Comparison of ENCODE assay signal across 11 cellular contexts in the genomic region with DNA sequence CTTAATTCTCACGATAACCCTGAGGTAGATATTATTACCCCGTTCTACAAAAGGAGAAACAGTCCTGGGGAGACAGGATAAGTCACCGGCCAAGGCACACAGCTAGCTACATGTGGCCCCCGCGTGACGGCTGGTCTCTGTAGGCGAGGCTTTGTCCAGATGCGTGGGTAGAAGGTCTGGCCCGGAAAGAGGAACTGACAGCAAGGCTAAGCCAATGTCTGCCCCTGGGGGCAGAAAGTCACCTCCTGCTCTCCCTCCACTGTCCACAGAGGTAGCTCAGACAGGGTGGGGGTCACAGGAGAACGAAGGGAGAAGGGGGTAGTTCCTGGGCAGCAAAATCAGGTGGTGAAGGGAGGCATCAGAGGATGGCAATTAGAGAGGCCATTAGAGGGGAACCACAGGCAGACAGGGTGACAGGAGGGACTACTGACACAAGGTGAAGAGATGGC. TPM values are rescaled to one million over a fixed set of nuclear protein-coding genes. Genes with fewer than 3 reads are reported as not detected.
DNase-seq lines count a peak whose midpoint lies in the region; ATAC-seq and TF ChIP-seq lines count a peak whose summit lies in the region.
"Had no signal": no experiment of that assay in that cellular context is flagged by ENCODE, and none has a peak within 500 bp of the region (broad histone marks: within the 10 kb centered on the region; RNA-seq: fewer than 3 reads in every experiment).

No MANE protein-coding gene starts in this region.

- H3K4me1 Mint-ChIP-seq in naive B cell: peaks cover 6 to 13% (median 8%) of the 10 kb centered on the region in 3 donors
- peaks cover 0 to 4% (median 0%) of the 10 kb centered on the region in 4 donors for H3K4me1 Mint-ChIP-seq in naive thymus-derived CD8-positive, alpha-beta T cell

- POLR2A ChIA-PET in naive thymus-derived CD8-positive, alpha-beta T cell (lab: Charles Lee): no interaction called here

- H3K4me3 Mint-ChIP-seq in naive B cell: peak overlapping the region in 2 of 8 donors; percentile 24 to 54
- no peak overlapping the region for H3K4me3 Mint-ChIP-seq in naive thymus-derived CD8-positive, alpha-beta T cell

- no peaks in the 10 kb centered on the region for H3K36me3 Mint-ChIP-seq in naive B cell
- H3K36me3 Mint-ChIP-seq in naive thymus-derived CD8-positive, alpha-beta T cell: no peaks in the 10 kb centered on the region

- H3K4me3 ChIP-seq in GM12865 (ENCODE audit: low read depth, low read length): no peak overlapping the region
- H3K4me3 ChIP-seq: esophagus squamous epithelium had no signal

- peak; percentile 10 for TF ChIP-seq CTCF in GM12865 (IDR thresholded peaks at IDR 0.05; ENCODE audit: insufficient read depth, low read depth, low read length, missing control alignments)

- no peaks in the 10 kb centered on the region for H3K27me3 Mint-ChIP-seq in naive B cell
- H3K27me3 Mint-ChIP-seq in naive thymus-derived CD8-positive, alpha-beta T cell: no peaks in the 10 kb centered on the region

- peak overlapping the region in 3 of 6 donors; percentile 34 to 75 (median 69) for H3K27ac Mint-ChIP-seq in naive B cell
- peak overlapping the region in 1 of 10 donors; percentile 20 for H3K27ac Mint-ChIP-seq in naive thymus-derived CD8-positive, alpha-beta T cell

- DNase-seq in GM12865 (ENCODE audit: low read depth): peak; percentile 79
- DNase-seq in amygdala (lab: John Stamatoyannopoulos, UW): peak in 38 of 56 donors; percentile 8 to 74 (median 32)
- peak; percentile 37 for DNase-seq in naive B cell
- no peak for DNase-seq in NCI-H1092 treated with DMSO at 0.1 percent for 48 hours (lab: John Stamatoyannopoulos, UW)
- DNase-seq in naive thymus-derived CD8-positive, alpha-beta T cell: no peak
- no peak for DNase-seq in T-helper 2 cell
- DNase-seq: activated CD8-positive, alpha-beta memory T cell treated with anti-CD3 and anti-CD28 coated beads, Interleukin-2, amount 50 U/mL, for 48 hours; esophagus squamous epithelium; small intestine had no signal

- no peaks in the 10 kb centered on the region for H3K9me3 Mint-ChIP-seq in naive B cell
- no peaks in the 10 kb centered on the region for H3K9me3 Mint-ChIP-seq in naive thymus-derived CD8-positive, alpha-beta T cell

- ATAC-seq in HG02973 (IDR thresholded peaks at IDR 0.05; ENCODE audit: unreplicated experiment) (peak; percentile 76), naive B cell (ENCODE audit: low read depth in 2 of 2) (peak; percentile 84 to 95), GM18502 (IDR thresholded peaks at IDR 0.05; ENCODE audit: poor library complexity, unreplicated experiment) (no peak)
- no peak for ATAC-seq in naive thymus-derived CD8-positive, alpha-beta T cell

RNA-seq across cellular contexts. Expression of gene APOC4, which starts 1.8 kb away (rescaled TPM):
- polyA plus RNA-seq in naive B cell (ENCODE audit: low read depth in 6 of 6): not detected
- not detected for total RNA-seq in naive thymus-derived CD8-positive, alpha-beta T cell
- polyA plus RNA-seq in naive thymus-derived CD8-positive, alpha-beta T cell: not detected
- total RNA-seq: esophagus squamous epithelium had no signal
- polyA plus RNA-seq: small intestine had no signal

RNA-seq across cellular contexts. Expression of gene APOC2, which starts 2.0 kb away (rescaled TPM):
- polyA plus RNA-seq in naive B cell (ENCODE audit: low read depth in 6 of 6): not detected
- not detected for total RNA-seq in naive thymus-derived CD8-positive, alpha-beta T cell
- not detected for polyA plus RNA-seq in naive thymus-derived CD8-positive, alpha-beta T cell

RNA-seq across cellular contexts. Expression of gene CLPTM1, which starts 11.4 kb away (rescaled TPM):
- 10 to 100 TPM; 17.5 to 27.2 (median 20.1) TPM for polyA plus RNA-seq in naive B cell (ENCODE audit: low read depth in 6 of 6)
- total RNA-seq in naive thymus-derived CD8-positive, alpha-beta T cell: 10 to 100 TPM; 73.8 to 76.0 TPM
- polyA plus RNA-seq in naive thymus-derived CD8-positive, alpha-beta T cell: 10 to 100 TPM; 13.2 to 20.6 (median 14.9) TPM

RNA-seq across cellular contexts. Expression of gene APOC1, which starts 29.4 kb away (rescaled TPM):
- not detected for polyA plus RNA-seq in naive B cell (ENCODE audit: low read depth in 6 of 6)
- 1 to 10 TPM in 1 of 2 experiments, not detected in 1; 1.4 TPM for total RNA-seq in naive thymus-derived CD8-positive, alpha-beta T cell
- polyA plus RNA-seq in naive thymus-derived CD8-positive, alpha-beta T cell: not detected

RNA-seq across cellular contexts. Expression of gene APOE, which starts 38.2 kb away (rescaled TPM):
- not detected for polyA plus RNA-seq in naive B cell (ENCODE audit: low read depth in 6 of 6)
- total RNA-seq in naive thymus-derived CD8-positive, alpha-beta T cell: 1 to 10 TPM; 2.9 to 3.6 TPM
- not detected for polyA plus RNA-seq in naive thymus-derived CD8-positive, alpha-beta T cell

Comparison
In these comparisons a context has a peak if more than half of its experiments do, and no peak if none do; other contexts are left out.
1. DNase-seq: peak in GM12865 (single experiment), amygdala (38 of 56) and naive B cell (single experiment); none in NCI-H1092 treated with DMSO at 0.1 percent for 48 hours (single experiment), naive thymus-derived CD8-positive, alpha-beta T cell (0 of 10) and T-helper 2 cell (0 of 5).
2. ATAC-seq: peak in HG02973 (single experiment) and naive B cell (2 of 2); none in GM18502 (single experiment) and naive thymus-derived CD8-positive, alpha-beta T cell (0 of 2).